ENCODE assay signal across 10 cellular contexts in genomic region chr16:23146877-23147601, GRCh38. TPM values are rescaled to one million over a fixed set of nuclear protein-coding genes. Genes with fewer than 3 reads are reported as not detected.
DNase-seq lines count a peak whose midpoint lies in the region; TF ChIP-seq lines count a peak whose summit lies in the region.
"Had no signal": no experiment of that assay in that cellular context is flagged by ENCODE, and none has a peak within 500 bp of the region (broad histone marks: within the 10 kb centered on the region; RNA-seq: fewer than 3 reads in every experiment).

No MANE protein-coding gene starts in this region.

- peak overlapping the region; percentile 92 for H3K9ac ChIP-seq in mammary epithelial cell (ENCODE audit: insufficient read depth, low read length)

- H3K27ac ChIP-seq in ACC112 (ENCODE audit: low read depth, low read length) (peak overlapping the region; percentile 65; the same call in 1 of the 2 replicates), mammary epithelial cell (ENCODE audit: insufficient read depth, low read depth, low read length) (peak overlapping the region; percentile 99), Peyer's patch (peak overlapping the region in 1 of 4 donors; percentile 7)
- H3K27ac ChIP-seq: GM23248 had no signal

- H3K4me1 ChIP-seq in ACC112 (ENCODE audit: control insufficient read depth, insufficient read depth, low read length, unreplicated experiment) = peaks cover 20% of the 10 kb centered on the region
- H3K4me1 ChIP-seq in mammary epithelial cell (ENCODE audit: insufficient read depth, low read length) = peaks cover 51% of the 10 kb centered on the region
- H3K4me1 ChIP-seq in Peyer's patch = peaks cover 3 to 12% (median 4%) of the 10 kb centered on the region in 4 donors

- H4K20me1 ChIP-seq in mammary epithelial cell (ENCODE audit: insufficient read depth, low read length) = no peaks in the 10 kb centered on the region

- in situ Hi-C loops in mammary epithelial cell (cut with MboI; ENCODE audit: low sequenced_read_pairs in 2 of 2) = no loop called here

- H3K4me1 Mint-ChIP-seq in mesothelial cell of epicardium = peaks cover 37% of the 10 kb centered on the region

- no peaks in the 10 kb centered on the region for H3K36me3 Mint-ChIP-seq in mesothelial cell of epicardium

- H3K36me3 ChIP-seq in ACC112 (ENCODE audit: insufficient read depth, low read length) = no peaks in the 10 kb centered on the region
- H3K36me3 ChIP-seq in mammary epithelial cell (ENCODE audit: insufficient read depth, low read length) = no peaks in the 10 kb centered on the region
- H3K36me3 ChIP-seq in Peyer's patch = no peaks in the 10 kb centered on the region

- H2AFZ ChIP-seq in ACC112 (ENCODE audit: low read length, unreplicated experiment) (no peak overlapping the region), mammary epithelial cell (ENCODE audit: low read depth, low read length) (no peak overlapping the region)
- H2AFZ ChIP-seq: GM23248 had no signal

- TF ChIP-seq CTCF in mammary epithelial cell (conservative IDR thresholded peaks at IDR 0.05 in 1 of 2, IDR thresholded peaks at IDR 0.05 in 1 of 2; ENCODE audit: extremely low read depth in 1 of 2, insufficient read depth in 1 of 2, low read depth in 1 of 2, low read length in 2 of 2) (no peak), mesothelial cell of epicardium (IDR thresholded peaks at IDR 0.05; ENCODE audit: unreplicated experiment) (no peak), Peyer's patch (IDR thresholded peaks at IDR 0.05) (no peak)

- intact Hi-C loops in mammary epithelial cell (cut with micrococcal nuclease) = no loop called here

- H3K27me3 ChIP-seq in ACC112 (ENCODE audit: insufficient read depth, low read length) = no peaks in the 10 kb centered on the region
- H3K27me3 ChIP-seq in mammary epithelial cell (ENCODE audit: insufficient read depth, low read length) = no peaks in the 10 kb centered on the region
- H3K27me3 ChIP-seq in Peyer's patch = no peaks in the 10 kb centered on the region

- H3K9me3 Mint-ChIP-seq in mesothelial cell of epicardium = no peaks in the 10 kb centered on the region

- H3K27ac Mint-ChIP-seq in mesothelial cell of epicardium = peak overlapping the region; percentile 21

- H3K4me2 ChIP-seq in mammary epithelial cell (ENCODE audit: insufficient read depth, low read depth, low read length) = peak overlapping the region; percentile 91

- H3K9me3 ChIP-seq in mammary epithelial cell (replicated peaks; ENCODE audit: insufficient read depth, low read length) (no peaks in the 10 kb centered on the region), Peyer's patch (no peaks in the 10 kb centered on the region)

- peak overlapping the region; percentile 99 for H3K4me3 ChIP-seq in ACC112 (ENCODE audit: low read depth, low read length)
- H3K4me3 ChIP-seq in mammary epithelial cell (replicated peaks in 1 of 3; ENCODE audit: insufficient read depth in 1 of 3, low read depth in 2 of 3, low read length in 3 of 3) = peak overlapping the region; percentile 66 to 90 (median 73)
- no peak overlapping the region for H3K4me3 ChIP-seq in Peyer's patch

- DNase-seq in HEK293T (ENCODE audit: extremely low spot score) (no peak), mammary epithelial cell (peak; percentile 56), mesothelial cell of epicardium (ENCODE audit: low spot score in 2 of 2, unreplicated experiment in 2 of 2) (no peak), Peyer's patch (no peak), inferior parietal cortex (ENCODE audit: extremely low spot score) (no peak), foreskin melanocyte (no peak), NCI-H510A treated with DMSO at 0.1 percent for 48 hours (lab: John Stamatoyannopoulos, UW) (no peak)
- DNase-seq: GM23248, NCI-H1092 treated with DMSO at 0.1 percent for 48 hours had no signal

- POLR2A ChIA-PET in HEK293T (lab: Yijun Ruan, JAX) = no interaction called here

- H3K4me3 Mint-ChIP-seq in mesothelial cell of epicardium = peak overlapping the region; percentile 87

- dilution Hi-C loops in mammary epithelial cell (cut with HindIII; ENCODE audit: low sequenced_read_pairs) = no loop called here

- peaks cover 62% of the 10 kb centered on the region for H3K79me2 ChIP-seq in ACC112 (ENCODE audit: control insufficient read depth, insufficient read depth, low read length, unreplicated experiment)
- peaks cover 67% of the 10 kb centered on the region for H3K79me2 ChIP-seq in mammary epithelial cell (ENCODE audit: insufficient read depth, low read length)

- WGBS in mammary epithelial cell (ENCODE audit: low coverage, missing lambda C conversion rate) = 6% methylated on average over 13 of the region's 17 CpGs

- CTCF ChIA-PET in HEK293T (lab: Yijun Ruan, JAX) = interaction anchor here (1.1 kb wide), 1 partner anchor 42 kb away, joined by 3 read pairs; no protein-coding TSS in a partner anchor
- CTCF ChIA-PET in mammary epithelial cell (lab: Charles Lee; ENCODE audit: low non-redundant PET) = interaction anchor here (0.6 kb wide), 1 partner anchor 14 kb away, joined by 23 read pairs; no protein-coding TSS in a partner anchor

- BruUV-seq in mammary epithelial cell (replicated peaks; lab: Mats Ljungman, UMichigan) = TSS peak; percentile 45

- H3K27me3 Mint-ChIP-seq in mesothelial cell of epicardium (ENCODE audit: low read depth) = peaks cover 3% of the 10 kb centered on the region

- TF ChIP-seq POLR2A in Peyer's patch (IDR thresholded peaks at IDR 0.05) = no peak

TF ChIP-seq in HEK293T, 16 proteins besides CTCF, POLR2A, EP300 and RAD21:
- TF ChIP-seq ZNF384 (IDR thresholded peaks at IDR 0.05) (peak; percentile 76), LEF1 (IDR thresholded peaks at IDR 0.05; ENCODE audit: borderline replicate concordance) (no peak)
TF ChIP-seq in HEK293T: peak in this region for 1.

RNA-seq across cellular contexts. Expression of gene USP31, which starts 2.2 kb away (rescaled TPM):
- total RNA-seq in mammary epithelial cell (10 to 100 TPM; 30.5 to 36.2 TPM), mesothelial cell of epicardium (12.3 to 13.7 TPM (median 13.0 TPM) in 3 replicates), Peyer's patch (10 to 100 TPM in 2 of 4 donors, 1 to 10 TPM in 2; 6.3 to 12.4 (median 10.5) TPM)
- 16.5 TPM for polyA plus RNA-seq in mammary epithelial cell
- 27.6 TPM for polyA minus RNA-seq in mammary epithelial cell

RNA-seq across cellular contexts. Expression of gene SCNN1G, which starts 35.5 kb away (rescaled TPM):
- total RNA-seq in mammary epithelial cell = 1 to 10 TPM; 1.2 to 4.7 TPM
- polyA plus RNA-seq in mammary epithelial cell = 0.96 TPM
- polyA minus RNA-seq in mammary epithelial cell = 1.5 TPM
- 0.09 TPM in 1 of 3 replicates, not detected in the others for total RNA-seq in mesothelial cell of epicardium
- total RNA-seq in Peyer's patch = 1 to 10 TPM in 2 of 4 donors, under 1 TPM in 1, not detected in 1; 0.54 to 2.6 (median 1.4) TPM
- total RNA-seq: GM23248 had no signal
- polyA plus RNA-seq: GM23248 had no signal

Comparison
In these comparisons a context has a peak if more than half of its experiments do, and no peak if none do; other contexts are left out.
1. H3K4me3 ChIP-seq: peak in ACC112 (single experiment) and mammary epithelial cell (3 of 3); none in Peyer's patch (0 of 4).